Comparison of ENCODE assay signal across 7 cellular contexts in the genomic region with DNA sequence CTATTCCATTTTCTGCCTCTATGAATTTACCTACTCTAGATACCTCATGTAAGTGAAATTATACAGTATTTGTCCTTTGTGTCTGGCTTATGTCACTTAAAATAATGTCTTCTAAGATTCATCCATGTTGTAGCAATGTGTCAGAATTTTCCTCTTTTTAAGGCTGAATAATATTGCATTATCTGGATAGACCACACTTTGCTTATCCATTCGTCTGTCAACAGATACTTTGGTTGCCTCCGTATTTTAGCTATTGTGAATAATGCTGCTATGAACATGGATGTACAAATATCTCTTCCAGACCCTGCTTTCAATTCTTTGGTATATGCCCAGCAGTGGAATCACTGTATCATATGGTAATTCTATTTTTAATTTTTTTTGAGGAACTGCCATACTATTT.
"Had no signal": no experiment of that assay in that cellular context is flagged by ENCODE, and none has a peak within 500 bp of the region (broad histone marks: within the 10 kb centered on the region; RNA-seq: fewer than 3 reads in every experiment).

No MANE protein-coding gene starts in this region.

- FAIRE-seq: G401.6, GM12878, GM12891, GM12892, GM19239 had no signal

- DNase-seq: GDM1, GF-D8 had no signal

- H3K4me3 ChIP-seq: GM12878 had no signal

- ATAC-seq: GM12878 had no signal
